13 cellular contexts compared by ENCODE assay signal in genomic region chr10:126090911-126091728, GRCh38.
DNase-seq lines count a peak whose midpoint lies in the region; ATAC-seq and TF ChIP-seq lines count a peak whose summit lies in the region.
"Had no signal": no experiment of that assay in that cellular context is flagged by ENCODE, and none has a peak within 500 bp of the region (broad histone marks: within the 10 kb centered on the region; RNA-seq: fewer than 3 reads in every experiment).

No MANE protein-coding gene starts in this region.

- TF ChIP-seq CTCF in Calu3 (IDR thresholded peaks at IDR 0.05; ENCODE audit: unreplicated experiment), result no peak
- TF ChIP-seq CTCF in nephron (IDR thresholded peaks at IDR 0.05; ENCODE audit: unreplicated experiment in 3 of 3), result no peak

- DNase-seq in Calu3, result peak; percentile 4
- peak; percentile 10 for DNase-seq in NCI-H69 (lab: John Stamatoyannopoulos, UW)
- peak; percentile 34 to 55 for DNase-seq in dermis microvascular lymphatic vessel endothelial cell (ENCODE audit: low read depth in 2 of 2)
- no peak for DNase-seq in iPS-NIHi7 (ENCODE audit: extremely low spot score)
- no peak for DNase-seq in activated CD4-positive, CD25-positive, alpha-beta regulatory T cell (lab: John Stamatoyannopoulos, UW)
- DNase-seq in left lobe of liver (ENCODE audit: low spot score), result no peak
- DNase-seq: activated T-cell treated with anti-CD3 and anti-CD28 coated beads, Interleukin-2, amount 50 U/mL, for 72 hours; NCI-H1048; NK-92 treated with Interleukin-12 subunit alpha and Interleukin-12 subunit beta, amount 100 ng/mL, for 24 hours; stimulated activated CD4-positive, alpha-beta T cell treated with anti-CD3 and anti-CD28 coated beads, Interleukin-4, amount 100 ng/mL, for 4 hours; testis had no signal

- H3K4me1 Mint-ChIP-seq in Calu3 (ENCODE audit: low read depth, unreplicated experiment), result no peaks in the 10 kb centered on the region
- H3K4me1 Mint-ChIP-seq in nephron, result peaks cover 44% of the 10 kb centered on the region

- H3K9me3 Mint-ChIP-seq in Calu3 (ENCODE audit: low read depth, unreplicated experiment) (no peaks in the 10 kb centered on the region), nephron (no peaks in the 10 kb centered on the region)
- H3K9me3 Mint-ChIP-seq: activated T-cell treated with anti-CD3 and anti-CD28 coated beads, Interleukin-2, amount 50 U/mL, for 72 hours had no signal

- H3K27ac Mint-ChIP-seq in Calu3 (ENCODE audit: unreplicated experiment) (no peak overlapping the region), nephron (peak overlapping the region; percentile 73 to 84 (median 76))
- H3K27ac Mint-ChIP-seq: activated T-cell treated with anti-CD3 and anti-CD28 coated beads, Interleukin-2, amount 50 U/mL, for 72 hours had no signal

- H3K27me3 Mint-ChIP-seq in Calu3 (ENCODE audit: unreplicated experiment), result peaks cover under 1% of the 10 kb centered on the region
- H3K27me3 Mint-ChIP-seq in nephron (ENCODE audit: low read depth), result no peaks in the 10 kb centered on the region

- CTCF ChIA-PET in Calu3 (lab: Charles Lee), result no interaction called here

- no peak for ATAC-seq in HG03565 (IDR thresholded peaks at IDR 0.05; ENCODE audit: unreplicated experiment)
- ATAC-seq in left lobe of liver, result no peak
- ATAC-seq: activated T-cell treated with anti-CD3 and anti-CD28 coated beads, Interleukin-2, amount 50 U/mL, for 72 hours had no signal

- no peaks in the 10 kb centered on the region for H3K36me3 Mint-ChIP-seq in Calu3 (ENCODE audit: insufficient read depth, unreplicated experiment)
- H3K36me3 Mint-ChIP-seq in nephron (ENCODE audit: low read depth), result peaks cover 7% of the 10 kb centered on the region

- intact Hi-C loops in Calu3 (cut with micrococcal nuclease; ENCODE audit: unreplicated experiment), result no loop called here

- no TSS peak for BruUV-seq in Calu3 (replicated peaks; lab: Mats Ljungman, UMichigan)

- H3K4me3 Mint-ChIP-seq in Calu3 (ENCODE audit: low read depth, unreplicated experiment) (no peak overlapping the region), nephron (peak overlapping the region in 1 of 3 experiments; percentile 11)
- H3K4me3 Mint-ChIP-seq: activated T-cell treated with anti-CD3 and anti-CD28 coated beads, Interleukin-2, amount 50 U/mL, for 72 hours had no signal

Comparison
In these comparisons a context has a peak if more than half of its experiments do, and no peak if none do; other contexts are left out.
1. DNase-seq: peak in Calu3 (single experiment), NCI-H69 (single experiment) and dermis microvascular lymphatic vessel endothelial cell (2 of 2); none in iPS-NIHi7 (single experiment), activated CD4-positive, CD25-positive, alpha-beta regulatory T cell (0 of 4) and left lobe of liver (single experiment).